In the genomic region with DNA sequence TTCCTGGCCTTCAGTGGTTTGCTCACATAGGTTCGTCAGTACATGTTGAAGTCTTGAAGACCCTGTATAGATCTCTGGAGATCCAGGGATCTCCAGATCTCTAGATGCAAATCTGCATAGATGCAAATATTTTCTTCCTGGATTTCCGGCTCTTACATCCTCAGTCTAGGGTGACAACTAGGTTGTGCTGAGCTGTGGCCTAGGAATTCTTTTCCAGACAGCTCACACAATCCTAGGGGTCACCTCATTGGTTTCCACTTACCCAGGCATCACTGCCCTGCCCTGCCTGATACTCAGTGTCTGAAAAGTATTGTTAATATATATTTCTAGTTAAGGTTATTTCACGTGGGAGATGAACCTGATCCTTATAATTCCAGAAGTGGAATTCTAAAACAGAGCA, we compare ENCODE assay signal across 24 cellular contexts.
"Had no signal": no experiment of that assay in that cellular context is flagged by ENCODE, and none has a peak within 500 bp of the region (broad histone marks: within the 10 kb centered on the region; RNA-seq: fewer than 3 reads in every experiment).

No MANE protein-coding gene starts in this region.

- H3K4me1 ChIP-seq: heart left ventricle, stomach, testis, upper lobe of left lung had no signal

- H3K27me3 ChIP-seq: heart left ventricle, stomach, testis, upper lobe of left lung had no signal

- H3K4me3 ChIP-seq: heart left ventricle, skin epidermis, stomach, testis, upper lobe of left lung had no signal

- ATAC-seq: activated naive CD4-positive, alpha-beta T cell treated with anti-CD3 and anti-CD28 coated beads, Interleukin-2, amount 50 U/mL, for 72 hours; activated T-cell treated with anti-CD3 and anti-CD28 coated beads, Interleukin-2, amount 50 U/mL, for 72 hours; heart left ventricle; left lobe of liver; natural killer cell had no signal

- DNase-seq: activated CD4-positive, alpha-beta T cell treated with anti-CD3 and anti-CD28 coated beads, Interleukin-2, amount 10 ng/mL, durations not matched to agents 24 days and 14 days; activated CD4-positive, CD25-positive, alpha-beta regulatory T cell; activated CD8-positive, alpha-beta memory T cell treated with anti-CD3 and anti-CD28 coated beads, Interleukin-2, amount 50 U/mL, for 48 hours; activated gamma-delta T cell; activated T-cell treated with anti-CD3 and anti-CD28 coated beads, Interleukin-2, amount 50 U/mL, for 72 hours; amygdala; cerebellar nuclear complex; effector memory CD4-positive, alpha-beta T cell; foreskin melanocyte; heart left ventricle; mammary epithelial cell; natural killer cell; nucleus accumbens; posterior cingulate gyrus; retina; stimulated activated CD4-positive, alpha-beta T cell treated with anti-CD3 and anti-CD28 coated beads, Interleukin-4, amount 100 ng/mL, for 4 hours; stimulated activated CD8-positive, alpha-beta memory T cell treated with anti-CD3 and anti-CD28 coated beads, Interleukin-4, amount 100 ng/mL, for 48 hours; stomach; testis; upper lobe of left lung had no signal

- H3K27ac ChIP-seq: epithelial cell of prostate, heart left ventricle, skin epidermis, stomach, testis, upper lobe of left lung had no signal

- H3K9me3 ChIP-seq: heart left ventricle, stomach, testis, upper lobe of left lung had no signal
